In the genomic region with DNA sequence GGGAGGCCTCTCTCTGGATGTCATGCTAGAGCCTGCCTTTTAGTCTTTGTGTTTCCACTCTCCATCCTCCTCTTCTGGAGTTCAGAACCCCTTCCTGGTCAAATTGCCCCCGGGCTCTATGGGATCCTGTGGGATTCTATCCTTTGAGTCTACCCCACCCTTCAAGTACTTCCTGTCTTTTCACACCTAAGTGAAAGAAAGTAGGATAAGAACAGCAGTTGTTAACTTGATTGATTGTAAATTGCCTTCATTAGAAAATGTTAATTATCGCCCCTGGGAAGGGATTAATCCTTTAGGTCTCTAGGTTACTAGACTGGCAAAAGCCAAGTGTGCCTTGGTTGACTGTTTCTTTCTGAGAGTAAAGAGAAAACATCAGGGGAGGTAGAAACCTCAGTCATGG, we compare ENCODE assay signal across 23 cellular contexts. TPM values are rescaled to one million over a fixed set of nuclear protein-coding genes. Genes with fewer than 3 reads are reported as not detected.
DNase-seq lines count a peak whose midpoint lies in the region; ATAC-seq and TF ChIP-seq lines count a peak whose summit lies in the region.
"Had no signal": no experiment of that assay in that cellular context is flagged by ENCODE, and none has a peak within 500 bp of the region (broad histone marks: within the 10 kb centered on the region; RNA-seq: fewer than 3 reads in every experiment).

No MANE protein-coding gene starts in this region.

- peak overlapping the region; percentile 25; the same call in 1 of the 2 replicates for H3K4me2 ChIP-seq in OCI-LY7 (ENCODE audit: low read length)
- H3K4me2 ChIP-seq: PC-9 had no signal

- no peak for DNase-seq in stimulated activated naive CD8-positive, alpha-beta T cell treated with anti-CD3 and anti-CD28 coated beads, Interleukin-15, amount 100 ng/mL, for 72 hours
- DNase-seq in OCI-LY7 (ENCODE audit: low spot score): no peak
- peak; percentile 17 for DNase-seq in iPS DF 19.7 (ENCODE audit: low read depth, low spot score)
- DNase-seq in DMS79 (lab: John Stamatoyannopoulos, UW): no peak
- no peak for DNase-seq in cerebellum (ENCODE audit: low spot score)
- no peak for DNase-seq in stimulated activated CD4-positive, alpha-beta T cell treated with anti-CD3 and anti-CD28 coated beads, Interleukin-12 subunit alpha, Interleukin-12 subunit beta, amount 100 ng/mL, for 4 hours
- DNase-seq: activated CD4-positive, alpha-beta T cell treated with anti-CD3 and anti-CD28 coated beads for 4 hours; brain microvascular endothelial cell; left colon; mucosa of descending colon; NCI-H1048; NCI-H2107; NCI-H526 treated with DMSO at 0.1 percent for 48 hours; PC-9; right cardiac atrium; stomach; T1000; upper lobe of left lung had no signal

- H3K4me3 ChIP-seq in OCI-LY7 (ENCODE audit: low read depth, low read length, poor library complexity, severe bottlenecking): no peak overlapping the region
- H3K4me3 ChIP-seq: K562, mucosa of descending colon, PC-9, stomach, upper lobe of left lung had no signal

- POLR2A ChIA-PET in OCI-LY7 (lab: Charles Lee): no interaction called here

- CTCF ChIA-PET in OCI-LY7 (lab: Charles Lee; ENCODE audit: unreplicated experiment): no interaction called here

- H3K36me3 Mint-ChIP-seq in stimulated activated naive CD8-positive, alpha-beta T cell treated with anti-CD3 and anti-CD28 coated beads, Interleukin-15, Interleukin-2, amounts not matched to agents 100 ng/mL and 50 ng/mL, for 24 hours (ENCODE audit: low read depth): peaks cover 13% of the 10 kb centered on the region

- H3K4me1 Mint-ChIP-seq in stimulated activated naive CD8-positive, alpha-beta T cell treated with anti-CD3 and anti-CD28 coated beads, Interleukin-15, Interleukin-2, amounts not matched to agents 100 ng/mL and 50 ng/mL, for 24 hours (ENCODE audit: low read depth): peaks cover 90% of the 10 kb centered on the region
- peaks cover 80% of the 10 kb centered on the region for H3K4me1 Mint-ChIP-seq in stimulated activated naive CD8-positive, alpha-beta T cell treated with anti-CD3 and anti-CD28 coated beads, Interleukin-15, amount 100 ng/mL, for 72 hours

- no peaks in the 10 kb centered on the region for H3K9me3 Mint-ChIP-seq in stimulated activated naive CD8-positive, alpha-beta T cell treated with anti-CD3 and anti-CD28 coated beads, Interleukin-15, Interleukin-2, amounts not matched to agents 100 ng/mL and 50 ng/mL, for 24 hours
- no peaks in the 10 kb centered on the region for H3K9me3 Mint-ChIP-seq in stimulated activated naive CD8-positive, alpha-beta T cell treated with anti-CD3 and anti-CD28 coated beads, Interleukin-15, amount 100 ng/mL, for 72 hours

- no peak for ATAC-seq in stimulated activated naive CD8-positive, alpha-beta T cell treated with anti-CD3 and anti-CD28 coated beads, Interleukin-15, amount 100 ng/mL, for 72 hours
- ATAC-seq in HG03159 (IDR thresholded peaks at IDR 0.05; ENCODE audit: unreplicated experiment): no peak
- ATAC-seq: K562, left colon, mucosa of descending colon, right cardiac atrium had no signal

- BruUV-seq in OCI-LY7 (replicated peaks; lab: Mats Ljungman, UMichigan): no TSS peak

- H3K27me3 Mint-ChIP-seq in stimulated activated naive CD8-positive, alpha-beta T cell treated with anti-CD3 and anti-CD28 coated beads, Interleukin-15, Interleukin-2, amounts not matched to agents 100 ng/mL and 50 ng/mL, for 24 hours: no peaks in the 10 kb centered on the region
- no peaks in the 10 kb centered on the region for H3K27me3 Mint-ChIP-seq in stimulated activated naive CD8-positive, alpha-beta T cell treated with anti-CD3 and anti-CD28 coated beads, Interleukin-15, amount 100 ng/mL, for 72 hours

- peak overlapping the region; percentile 65 for H3K27ac Mint-ChIP-seq in stimulated activated naive CD8-positive, alpha-beta T cell treated with anti-CD3 and anti-CD28 coated beads, Interleukin-15, Interleukin-2, amounts not matched to agents 100 ng/mL and 50 ng/mL, for 24 hours
- peak overlapping the region in 1 of 2 donors; percentile 24 for H3K27ac Mint-ChIP-seq in stimulated activated naive CD8-positive, alpha-beta T cell treated with anti-CD3 and anti-CD28 coated beads, Interleukin-15, amount 100 ng/mL, for 72 hours

- H3K27ac ChIP-seq in OCI-LY7 (ENCODE audit: low read depth, low read length, poor library complexity, severe bottlenecking): peak overlapping the region; percentile 32
- H3K27ac ChIP-seq: brain microvascular endothelial cell, epithelial cell of prostate, PC-9, stomach, upper lobe of left lung had no signal

- H2AFZ ChIP-seq in OCI-LY7 (ENCODE audit: low read length): no peak overlapping the region
- H2AFZ ChIP-seq: PC-9 had no signal

- intact Hi-C loops in OCI-LY7 (cut with micrococcal nuclease; ENCODE audit: unreplicated experiment): loop anchor here (2.0 to 10.0 kb wide), 2 partner anchors 29 to 351 kb away; a partner anchor contains a TSS

- peaks cover 65% of the 10 kb centered on the region for H3K4me1 ChIP-seq in OCI-LY7 (ENCODE audit: insufficient read depth, low read length, poor library complexity, severe bottlenecking)

- no peaks in the 10 kb centered on the region for H4K20me1 ChIP-seq in OCI-LY7 (ENCODE audit: insufficient read depth, low read length)

- no peaks in the 10 kb centered on the region for H3K36me3 ChIP-seq in OCI-LY7 (ENCODE audit: insufficient read depth, low read length)
- H3K36me3 ChIP-seq: brain microvascular endothelial cell, stomach, upper lobe of left lung had no signal

- H3K79me2 ChIP-seq in OCI-LY7 (ENCODE audit: insufficient read depth, low read depth, low read length): peaks cover 36% of the 10 kb centered on the region; the same call in 1 of the 2 replicates

- no peak overlapping the region for H3K4me3 Mint-ChIP-seq in stimulated activated naive CD8-positive, alpha-beta T cell treated with anti-CD3 and anti-CD28 coated beads, Interleukin-15, Interleukin-2, amounts not matched to agents 100 ng/mL and 50 ng/mL, for 24 hours
- H3K4me3 Mint-ChIP-seq in stimulated activated naive CD8-positive, alpha-beta T cell treated with anti-CD3 and anti-CD28 coated beads, Interleukin-15, amount 100 ng/mL, for 72 hours: no peak overlapping the region

- no peaks in the 10 kb centered on the region for H3K9me3 ChIP-seq in OCI-LY7 (ENCODE audit: low read length)
- H3K9me3 ChIP-seq: mucosa of descending colon, stomach, upper lobe of left lung had no signal

- TF ChIP-seq CTCF in OCI-LY7 (conservative IDR thresholded peaks at IDR 0.05; ENCODE audit: low read length): no peak

- no peaks in the 10 kb centered on the region for H3K9me2 ChIP-seq in OCI-LY7 (ENCODE audit: insufficient read depth, low read length)

RNA-seq across cellular contexts. Expression of a gene that starts 30.1 kb away (rescaled TPM):
- total RNA-seq in OCI-LY7 (2014; rRNA removed; shearing (Covaris generic)): 21.0 and 24.2 TPM in 2 replicates
- total RNA-seq in OCI-LY7 (2022): 44.5 and 51.6 TPM in 2 replicates
- total RNA-seq in cerebellum: 109 TPM
- total RNA-seq: G401, PC-9 had no signal
